In the genomic region with DNA sequence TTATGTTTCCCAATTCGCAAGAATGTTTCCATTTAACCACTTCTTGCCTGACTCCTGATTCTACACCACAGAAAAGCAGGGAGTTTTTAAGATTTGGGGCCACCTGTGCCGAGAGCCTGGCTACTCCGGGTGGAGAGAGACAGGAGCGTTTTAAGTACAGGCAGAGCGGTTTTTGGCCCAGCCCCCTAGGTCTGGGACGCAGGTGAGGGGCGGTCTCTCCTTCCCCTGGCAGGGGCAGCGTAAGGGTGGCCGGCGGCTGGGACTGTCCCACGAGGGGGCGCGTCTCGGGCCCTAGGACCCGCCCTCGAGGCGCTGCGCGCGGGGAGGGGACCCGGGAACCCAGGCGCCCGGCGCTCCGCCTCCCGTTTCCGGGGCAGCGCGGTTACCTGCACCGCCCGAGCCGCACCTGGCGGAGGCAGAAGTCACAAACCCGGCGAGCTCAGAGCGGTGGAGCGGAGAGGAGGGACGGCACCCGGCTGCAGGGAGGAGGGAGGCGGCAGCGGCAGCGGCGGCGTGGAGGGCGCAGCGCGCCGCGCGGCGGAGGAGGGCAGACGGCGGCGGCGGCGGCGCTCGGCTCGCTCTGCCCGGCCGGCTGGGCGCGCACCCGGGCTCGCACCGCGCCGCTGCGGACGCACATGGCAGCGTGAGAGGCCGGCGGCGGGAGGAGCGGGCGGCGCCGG, we compare ENCODE assay signal across 8 cellular contexts. TPM values are rescaled to one million over a fixed set of nuclear protein-coding genes. Genes with fewer than 3 reads are reported as not detected.
A peak's percentile ranks its signal among the peaks of the same experiment; 100 is the strongest.
DNase-seq lines count a peak whose midpoint lies in the region; ATAC-seq and TF ChIP-seq lines count a peak whose summit lies in the region.

TSS of gene WWC1 (plus strand) at position 365 of the 680 bp plus-strand sequence. CDS start 508 bp downstream, outside the sequence.

- H3K27me3 ChIP-seq in HCT116 (ENCODE audit: insufficient read depth, low read length) (no peaks in the 10 kb centered on the region), MG63 (no peaks in the 10 kb centered on the region), body of pancreas (no peaks in the 10 kb centered on the region)

- TF ChIP-seq POLR2A in HCT116 (IDR thresholded peaks at IDR 0.05; ENCODE audit: borderline replicate concordance, extremely low read depth, insufficient read depth, insufficient read length) (peak; percentile 52), body of pancreas (IDR thresholded peaks at IDR 0.05) (peak; percentile 77 to 86 (median 83))

- peaks cover 51 to 77% of the 10 kb centered on the region in 2 experiments for H3K4me1 ChIP-seq in HCT116 (ENCODE audit: control insufficient read depth in 1 of 2, insufficient read depth in 2 of 2, low read length in 2 of 2)
- H3K4me1 ChIP-seq in body of pancreas, result peaks cover 75% of the 10 kb centered on the region

- peak within 1 kb of the TSS; percentile 80 for H3K27ac ChIP-seq in HCT116 (ENCODE audit: low read depth, low read length)
- peak within 1 kb of the TSS; percentile 73 to 87 (median 80) for H3K27ac ChIP-seq in body of pancreas

- no TSS peak for BruUV-seq in HCT116 (replicated peaks; lab: Mats Ljungman, UMichigan)

- CTCF ChIA-PET in HCT116 (lab: Charles Lee), result interaction anchor here (1.2 to 1.4 kb wide), 3 partner anchors 11 to 131 kb away, joined by 3 to 6 read pairs (median 4); no protein-coding TSS in a partner anchor

- peaks cover 49% of the 10 kb centered on the region for H3K79me2 ChIP-seq in HCT116 (ENCODE audit: insufficient read depth, low read length)

- intact Hi-C loops in HCT116 (cut with micrococcal nuclease) (loop anchor here (5.0 kb wide), 2 partner anchors 121 to 196 kb away; partner anchors contain the start of gene RARS1), body of pancreas (cut with DNase I) (no loop called here)

- peak; percentile 4 for TF ChIP-seq CTCF in GM12864 (IDR thresholded peaks at IDR 0.05; ENCODE audit: low read depth, low read length, missing control alignments)
- TF ChIP-seq CTCF in HCT116 (IDR thresholded peaks at IDR 0.05 in 2 of 3, conservative IDR thresholded peaks at IDR 0.05 in 1 of 3; ENCODE audit: borderline replicate concordance in 1 of 3, insufficient read depth in 1 of 3, low read depth in 2 of 3, low read length in 2 of 3), result peak in 2 of 3 experiments; percentile 13 to 26; a peak in 2 of 6 replicates
- TF ChIP-seq CTCF in body of pancreas (IDR thresholded peaks at IDR 0.05), result peak; percentile 27 to 87 (median 58)

- peak within 1 kb of the TSS; percentile 79 for H2AFZ ChIP-seq in HCT116 (ENCODE audit: low read depth, low read length, poor library complexity, severe bottlenecking)

- TF ChIP-seq RAD21 in HCT116 (IDR thresholded peaks at IDR 0.05; ENCODE audit: low read depth), result no peak

- ATAC-seq in HCT116 (peak; percentile 88), body of pancreas (peak; percentile 82)

- WGBS in body of pancreas, 2 donors, result 0 to 4% methylated on average over 5 to 76 of the region's 78 CpGs

- H4K20me1 ChIP-seq in HCT116 (ENCODE audit: insufficient read depth), result peaks cover 6% of the 10 kb centered on the region; the same call in 1 of the 2 replicates

- no peaks in the 10 kb centered on the region for H3K9me2 ChIP-seq in HCT116 (ENCODE audit: insufficient read depth)

- no peaks in the 10 kb centered on the region for H3K9me3 ChIP-seq in HCT116 (ENCODE audit: control insufficient read depth in 1 of 2, insufficient read depth in 1 of 2, low read depth in 1 of 2, low read length in 2 of 2)
- no peaks in the 10 kb centered on the region for H3K9me3 ChIP-seq in MG63
- H3K9me3 ChIP-seq in body of pancreas, result no peaks in the 10 kb centered on the region

- RAD21 ChIA-PET in HCT116 (lab: Charles Lee; ENCODE audit: low non-redundant PET in 1 of 2, low total read pairs in 2 of 2, uncharacterized antibody in 2 of 2, unreplicated experiment in 2 of 2), result interaction anchor here (0.9 to 1.1 kb wide), 2 partner anchors 10 to 21 kb away, joined by 3 to 4 read pairs; no protein-coding TSS in a partner anchor

- H3K36me3 ChIP-seq in HCT116 (ENCODE audit: control insufficient read depth in 1 of 2, insufficient read depth in 2 of 2, low read length in 2 of 2) (no peaks in the 10 kb centered on the region; a peak in 2 of 4 replicates), MG63 (peaks cover 6% of the 10 kb centered on the region; the same call in 1 of the 2 replicates), body of pancreas (replicated peaks in 1 of 2; ENCODE audit: insufficient read depth in 1 of 2, low read depth in 2 of 2) (no peaks in the 10 kb centered on the region)

- peak within 1 kb of the TSS; percentile 58 for H3K4me3 ChIP-seq in GM12864 (ENCODE audit: low read depth, low read length)
- peak within 1 kb of the TSS; percentile 47 to 70 for H3K4me3 ChIP-seq in HCT116 (replicated peaks in 1 of 2; ENCODE audit: low read depth in 1 of 2, low read length in 2 of 2)
- H3K4me3 ChIP-seq in MG63, result peak within 1 kb of the TSS; percentile 73
- peak within 1 kb of the TSS; percentile 64 to 67 for H3K4me3 ChIP-seq in body of pancreas

- H3K9ac ChIP-seq in HCT116 (ENCODE audit: low read length), result peak within 1 kb of the TSS; percentile 77

- POLR2A ChIA-PET in HCT116 (lab: Charles Lee), result interaction anchor here (0.7 to 2.4 kb wide), 2 partner anchors 10 to 33 kb away, joined by 3 to 16 read pairs; no protein-coding TSS in a partner anchor

- DNase-seq in GM12864 (ENCODE audit: low read depth) (peak; percentile 46), HCT116 (ENCODE audit: low read depth, low spot score) (peak; percentile 79), MG63 (peak; percentile 73), T-helper 1 cell (peak; percentile 22 to 79 (median 57)), body of pancreas (peak; percentile 91 to 95 (median 92)), iris pigment epithelial cell (ENCODE audit: low read depth) (peak; percentile 36), NK-92 (lab: John Stamatoyannopoulos, UW; ENCODE audit: unreplicated experiment) (no peak)
- peak; percentile 43 to 58 for DNase-seq in stimulated activated CD4-positive, alpha-beta T cell treated with anti-CD3 and anti-CD28 coated beads, Interleukin-1b, Interleukin-23, amount 100 ng/mL, for 4 hours (ENCODE audit: low read depth in 2 of 2)

- peak within 1 kb of the TSS; percentile 78 for H3K4me2 ChIP-seq in HCT116 (ENCODE audit: low read length)

TF ChIP-seq in HCT116, 20 proteins besides CTCF, POLR2A, EP300 and RAD21:
- TF ChIP-seq ZNF274 (IDR thresholded peaks at IDR 0.05; ENCODE audit: low read depth, low read length) (no peak), POLR2AphosphoS5 (IDR thresholded peaks at IDR 0.05; ENCODE audit: low read depth, low read length) (peak; percentile 69)

RNA-seq across cellular contexts. Expression of gene WWC1, which starts in this region (rescaled TPM):
- total RNA-seq in HCT116 (2021; ENCODE audit: unreplicated experiment) (52.6 TPM), body of pancreas (10 to 100 TPM; 40.0 to 49.4 TPM)
- 38.6 and 39.3 TPM in 2 replicates for polyA plus RNA-seq in HCT116 (2012)
- 15.9 and 38.3 TPM in 2 replicates for total RNA-seq in MG63 (2014; rRNA removed; shearing (Covaris generic); ENCODE audit: low replicate concordance)

Comparison
In these comparisons a context has a peak if more than half of its experiments do, and no peak if none do; other contexts are left out.
1. CTCF ChIP-seq: peak in every context shown above with its lines; median percentile 58 in body of pancreas; 20 in HCT116; 4 in GM12864.